In the genomic region with DNA sequence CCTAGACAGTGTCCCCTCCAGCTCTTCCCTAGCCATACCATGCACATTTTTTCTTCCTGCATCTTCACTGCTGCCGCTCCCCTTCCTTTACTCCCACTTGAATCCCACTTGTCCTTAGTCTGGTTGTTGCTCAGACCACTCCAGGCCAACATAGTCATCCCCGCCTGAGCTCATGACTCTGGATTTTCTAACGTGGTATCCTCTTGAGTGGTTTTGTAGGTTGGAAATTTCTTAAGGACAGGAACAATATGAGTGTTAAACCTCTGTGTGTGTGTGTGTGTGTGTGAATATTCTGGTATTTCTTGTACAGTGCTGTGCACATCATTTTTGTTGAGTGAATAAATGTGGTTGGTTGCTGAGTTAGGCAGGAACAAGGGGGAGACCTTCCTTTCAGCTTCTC, we compare ENCODE assay signal across 1 cellular context.
TF ChIP-seq lines count a peak whose summit lies in the region.

No MANE protein-coding gene starts in this region.

TF ChIP-seq in GM23338, 12 proteins besides CTCF, POLR2A, EP300 and RAD21 (continued from another document):
- TF ChIP-seq, protein P1, sequence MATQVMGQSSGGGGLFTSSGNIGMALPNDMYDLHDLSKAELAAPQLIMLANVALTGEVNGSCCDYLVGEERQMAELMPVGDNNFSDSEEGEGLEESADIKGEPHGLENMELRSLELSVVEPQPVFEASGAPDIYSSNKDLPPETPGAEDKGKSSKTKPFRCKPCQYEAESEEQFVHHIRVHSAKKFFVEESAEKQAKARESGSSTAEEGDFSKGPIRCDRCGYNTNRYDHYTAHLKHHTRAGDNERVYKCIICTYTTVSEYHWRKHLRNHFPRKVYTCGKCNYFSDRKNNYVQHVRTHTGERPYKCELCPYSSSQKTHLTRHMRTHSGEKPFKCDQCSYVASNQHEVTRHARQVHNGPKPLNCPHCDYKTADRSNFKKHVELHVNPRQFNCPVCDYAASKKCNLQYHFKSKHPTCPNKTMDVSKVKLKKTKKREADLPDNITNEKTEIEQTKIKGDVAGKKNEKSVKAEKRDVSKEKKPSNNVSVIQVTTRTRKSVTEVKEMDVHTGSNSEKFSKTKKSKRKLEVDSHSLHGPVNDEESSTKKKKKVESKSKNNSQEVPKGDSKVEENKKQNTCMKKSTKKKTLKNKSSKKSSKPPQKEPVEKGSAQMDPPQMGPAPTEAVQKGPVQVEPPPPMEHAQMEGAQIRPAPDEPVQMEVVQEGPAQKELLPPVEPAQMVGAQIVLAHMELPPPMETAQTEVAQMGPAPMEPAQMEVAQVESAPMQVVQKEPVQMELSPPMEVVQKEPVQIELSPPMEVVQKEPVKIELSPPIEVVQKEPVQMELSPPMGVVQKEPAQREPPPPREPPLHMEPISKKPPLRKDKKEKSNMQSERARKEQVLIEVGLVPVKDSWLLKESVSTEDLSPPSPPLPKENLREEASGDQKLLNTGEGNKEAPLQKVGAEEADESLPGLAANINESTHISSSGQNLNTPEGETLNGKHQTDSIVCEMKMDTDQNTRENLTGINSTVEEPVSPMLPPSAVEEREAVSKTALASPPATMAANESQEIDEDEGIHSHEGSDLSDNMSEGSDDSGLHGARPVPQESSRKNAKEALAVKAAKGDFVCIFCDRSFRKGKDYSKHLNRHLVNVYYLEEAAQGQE (IDR thresholded peaks at IDR 0.05; ENCODE audit: unreplicated experiment): no peak
- no peak for TF ChIP-seq EZH2phosphoT487 (IDR thresholded peaks at IDR 0.05; ENCODE audit: unreplicated experiment)
